ENCODE assay signal across 33 cellular contexts in the genomic region with DNA sequence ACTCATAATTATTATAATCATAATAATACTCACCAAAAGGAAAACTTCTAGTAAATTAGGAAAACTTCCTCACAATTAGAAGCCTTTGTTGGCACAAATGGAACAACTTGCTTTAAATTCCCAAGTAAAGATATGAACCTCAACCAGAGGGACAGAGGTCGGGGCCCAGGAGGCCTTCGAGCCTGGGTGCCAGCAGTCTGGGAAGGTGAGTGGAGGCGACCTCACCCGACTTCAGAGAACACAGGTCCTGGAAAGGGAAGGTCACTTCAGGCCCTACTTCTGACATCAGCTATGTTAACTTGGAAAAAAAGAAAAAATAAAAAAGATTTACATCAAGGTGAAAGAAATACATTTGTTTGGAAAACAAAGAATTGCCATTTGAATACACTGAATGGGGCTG.
"Had no signal": no experiment of that assay in that cellular context is flagged by ENCODE, and none has a peak within 500 bp of the region (broad histone marks: within the 10 kb centered on the region; RNA-seq: fewer than 3 reads in every experiment).

No MANE protein-coding gene starts in this region.

- DNase-seq: Karpas-422, MG63, MM.1S, MV-4-11, NCI-H1048, NCI-H1092, NCI-H1092 treated with DMSO at 0.1 percent for 48 hours, NCI-H1105, NCI-H1105 treated with DMSO at 0.1 percent for 48 hours, NCI-H1417, NCI-H1417 treated with DMSO at 0.1 percent for 48 hours, NCI-H1436, NCI-H1436 treated with DMSO at 0.1 percent for 48 hours, NCI-H146, NCI-H1694, NCI-H1694 treated with DMSO at 0.1 percent for 48 hours, NCI-H187, NCI-H187 treated with DMSO at 0.1 percent for 48 hours, NCI-H1930, NCI-H2029, NCI-H2029 treated with DMSO at 0.1 percent for 48 hours, NCI-H2081, NCI-H2081 treated with DMSO at 0.1 percent for 48 hours, NCI-H2107, NCI-H2171, NCI-H2171 treated with DMSO at 0.1 percent for 48 hours, NCI-H2227 treated with DMSO at 0.1 percent for 48 hours, NCI-H226, NCI-H345, NCI-H446, NCI-H446 treated with DMSO at 0.1 percent for 48 hours, NCI-H510A, NCI-H510A treated with DMSO at 0.1 percent for 48 hours had no signal

- H3K36me3 ChIP-seq: MG63 had no signal

- H3K4me3 ChIP-seq: MG63 had no signal

- H3K9me3 ChIP-seq: MG63 had no signal

- H3K27me3 ChIP-seq: MG63 had no signal
